Comparison of ENCODE assay signal across 14 cellular contexts in genomic region chr1:109822749-109823542, GRCh38. TPM values are rescaled to one million over a fixed set of nuclear protein-coding genes. Genes with fewer than 3 reads are reported as not detected.
DNase-seq lines count a peak whose midpoint lies in the region; ATAC-seq, FAIRE-seq and TF ChIP-seq lines count a peak whose summit lies in the region.
"Had no signal": no experiment of that assay in that cellular context is flagged by ENCODE, and none has a peak within 500 bp of the region (broad histone marks: within the 10 kb centered on the region; RNA-seq: fewer than 3 reads in every experiment).

No MANE protein-coding gene starts in this region.

- H3K56ac ChIP-seq in mesendoderm (ENCODE audit: low read length), result peak overlapping the region; percentile 56

- H3K36me3 Mint-ChIP-seq in activated T-cell treated with anti-CD3 and anti-CD28 coated beads, Interleukin-2, amount 50 U/mL, for 24 hours (ENCODE audit: low read depth), result no peaks in the 10 kb centered on the region
- no peaks in the 10 kb centered on the region for H3K36me3 Mint-ChIP-seq in activated CD8-positive, alpha-beta T cell treated with anti-CD3 and anti-CD28 coated beads for 36 hours (ENCODE audit: low read depth)

- H3K23ac ChIP-seq in mesendoderm (ENCODE audit: low read length), result no peak overlapping the region

- ATAC-seq in activated CD8-positive, alpha-beta T cell treated with anti-CD3 and anti-CD28 coated beads for 36 hours, result peak; percentile 20
- no peak for ATAC-seq in HG02642 (IDR thresholded peaks at IDR 0.05; ENCODE audit: poor library complexity, unreplicated experiment)

- no peak overlapping the region for H3K4me3 Mint-ChIP-seq in activated T-cell treated with anti-CD3 and anti-CD28 coated beads, Interleukin-2, amount 50 U/mL, for 24 hours
- H3K4me3 Mint-ChIP-seq in activated CD8-positive, alpha-beta T cell treated with anti-CD3 and anti-CD28 coated beads for 36 hours, result no peak overlapping the region

- H3K18ac ChIP-seq in mesendoderm (ENCODE audit: low read length), result no peak overlapping the region

- no peak overlapping the region for H2BK5ac ChIP-seq in mesendoderm (ENCODE audit: low read length)

- WGBS in mesendoderm (ENCODE audit: extremely low coverage, insufficient coverage, low lambda C conversion rate), result no CpG with 5 or more reads among the region's 6 CpGs
- 78 to 86% methylated on average over 6 of the region's 6 CpGs for WGBS in tibial nerve, 2 donors

- no peaks in the 10 kb centered on the region for H3K27me3 Mint-ChIP-seq in activated T-cell treated with anti-CD3 and anti-CD28 coated beads, Interleukin-2, amount 50 U/mL, for 24 hours
- no peaks in the 10 kb centered on the region for H3K27me3 Mint-ChIP-seq in activated CD8-positive, alpha-beta T cell treated with anti-CD3 and anti-CD28 coated beads for 36 hours

- intact Hi-C loops in activated CD8-positive, alpha-beta T cell treated with anti-CD3 and anti-CD28 coated beads for 36 hours (cut with micrococcal nuclease), result no loop called here

- no peaks in the 10 kb centered on the region for H3K36me3 ChIP-seq in mesendoderm (ENCODE audit: control insufficient read depth, insufficient read depth, low read length)
- no peaks in the 10 kb centered on the region for H3K36me3 ChIP-seq in tibial nerve
- H3K36me3 ChIP-seq: cardiac muscle cell, HAP-1 had no signal

- no peak for TF ChIP-seq POLR2A in tibial nerve (IDR thresholded peaks at IDR 0.05)

- no peak for FAIRE-seq in RCC 7860 (lab: Jason Lieb, UNC)

- no peak overlapping the region for H4K5ac ChIP-seq in mesendoderm (ENCODE audit: low read length)

- no peak overlapping the region for H2BK15ac ChIP-seq in mesendoderm (replicated peaks; ENCODE audit: low read depth)

- H3K9ac ChIP-seq in mesendoderm (ENCODE audit: low read length), result no peak overlapping the region

- no peaks in the 10 kb centered on the region for H3K9me3 Mint-ChIP-seq in activated T-cell treated with anti-CD3 and anti-CD28 coated beads, Interleukin-2, amount 50 U/mL, for 24 hours
- no peaks in the 10 kb centered on the region for H3K9me3 Mint-ChIP-seq in activated CD8-positive, alpha-beta T cell treated with anti-CD3 and anti-CD28 coated beads for 36 hours

- no peaks in the 10 kb centered on the region for H3K79me1 ChIP-seq in mesendoderm (ENCODE audit: low read length)

- H3K4me3 ChIP-seq in mesendoderm (ENCODE audit: low read length) (no peak overlapping the region), tibial nerve (no peak overlapping the region)
- H3K4me3 ChIP-seq: cardiac muscle cell, HAP-1 had no signal

- no peak overlapping the region for H4K8ac ChIP-seq in mesendoderm (ENCODE audit: low read depth, low read length)

- H3K27me3 ChIP-seq in mesendoderm (ENCODE audit: insufficient read depth, low read length, poor library complexity) (no peaks in the 10 kb centered on the region), tibial nerve (no peaks in the 10 kb centered on the region)
- H3K27me3 ChIP-seq: cardiac muscle cell had no signal

- H3K4me1 Mint-ChIP-seq in activated T-cell treated with anti-CD3 and anti-CD28 coated beads, Interleukin-2, amount 50 U/mL, for 24 hours (ENCODE audit: low read depth), result peaks cover 41% of the 10 kb centered on the region
- peaks cover 35% of the 10 kb centered on the region for H3K4me1 Mint-ChIP-seq in activated CD8-positive, alpha-beta T cell treated with anti-CD3 and anti-CD28 coated beads for 36 hours (ENCODE audit: low read depth)

- H3K4ac ChIP-seq in mesendoderm (ENCODE audit: low read depth, low read length), result peak overlapping the region; percentile 39

- H3K4me1 ChIP-seq in mesendoderm (ENCODE audit: control insufficient read depth, low read depth, low read length), result peaks cover 3% of the 10 kb centered on the region
- peaks cover 0 to 53% (median 27%) of the 10 kb centered on the region in 4 donors for H3K4me1 ChIP-seq in tibial nerve
- H3K4me1 ChIP-seq: HAP-1 had no signal

- H3K27ac ChIP-seq in mesendoderm (ENCODE audit: low read depth, low read length) (no peak overlapping the region), tibial nerve (peak overlapping the region in 3 of 4 donors; percentile 16 to 63 (median 55))
- H3K27ac ChIP-seq: cardiac muscle cell had no signal

- TF ChIP-seq EP300 in tibial nerve (IDR thresholded peaks at IDR 0.05), result no peak

- POLR2A ChIA-PET in activated CD8-positive, alpha-beta T cell treated with anti-CD3 and anti-CD28 coated beads for 36 hours (lab: Charles Lee), result interaction anchor here (1.0 to 1.1 kb wide), 3 partner anchors 20 to 32 kb away, joined by 3 to 4 read pairs (median 3); no protein-coding TSS in a partner anchor

- no peak overlapping the region for H2BK120ac ChIP-seq in mesendoderm (ENCODE audit: low read depth, low read length)

- peak overlapping the region; percentile 61 for H3K27ac Mint-ChIP-seq in activated T-cell treated with anti-CD3 and anti-CD28 coated beads, Interleukin-2, amount 50 U/mL, for 24 hours
- H3K27ac Mint-ChIP-seq in activated CD8-positive, alpha-beta T cell treated with anti-CD3 and anti-CD28 coated beads for 36 hours, result peak overlapping the region; percentile 17

- H3K79me2 ChIP-seq in mesendoderm (ENCODE audit: control insufficient read depth, insufficient read depth, low read length), result no peaks in the 10 kb centered on the region

- DNase-seq in activated T-cell treated with anti-CD3 and anti-CD28 coated beads, Interleukin-2, amount 50 U/mL, for 24 hours, result no peak
- DNase-seq in activated T-cell treated with anti-CD3 and anti-CD28 coated beads, Interleukin-2, amount 50 U/mL, for 1 hour, result no peak
- DNase-seq in activated CD8-positive, alpha-beta T cell treated with anti-CD3 and anti-CD28 coated beads for 36 hours, result no peak
- DNase-seq in mesendoderm (no peak), tibial nerve (ENCODE audit: low spot score in 2 of 2) (no peak), RCC 7860 (ENCODE audit: low spot score) (no peak)
- DNase-seq in stimulated activated CD4-positive, alpha-beta T cell treated with anti-CD3 and anti-CD28 coated beads, Interleukin-2, amount 100 ng/mL, for 24 hours, result no peak
- DNase-seq: NCI-H1436, NCI-H774 had no signal

- CTCF ChIA-PET in activated CD8-positive, alpha-beta T cell treated with anti-CD3 and anti-CD28 coated beads for 36 hours (lab: Charles Lee), result interaction anchor here (0.5 to 1.8 kb wide), 6 partner anchors 9 to 237 kb away, joined by 3 to 7 read pairs (median 4); partner anchors contain the start of gene CSF1

- no peak overlapping the region for H3K4me2 ChIP-seq in mesendoderm (ENCODE audit: low read length)

- H2AK5ac ChIP-seq in mesendoderm (ENCODE audit: low read length), result peak overlapping the region; percentile 57

- TF ChIP-seq CTCF in activated CD8-positive, alpha-beta T cell treated with anti-CD3 and anti-CD28 coated beads for 36 hours (IDR thresholded peaks at IDR 0.05), result no peak
- no peak for TF ChIP-seq CTCF in tibial nerve (IDR thresholded peaks at IDR 0.05)

- H3K9me3 ChIP-seq in tibial nerve, result no peaks in the 10 kb centered on the region
- H3K9me3 ChIP-seq: HAP-1 had no signal

RNA-seq across cellular contexts. Expression of gene EPS8L3, which starts 59.2 kb away (rescaled TPM):
- total RNA-seq in activated CD8-positive, alpha-beta T cell treated with anti-CD3 and anti-CD28 coated beads for 36 hours, result not detected
- not detected for polyA plus RNA-seq in mesendoderm (2013, experiment 1 of 2)
- polyA plus RNA-seq in mesendoderm (2013, experiment 2 of 2), result not detected
- total RNA-seq in tibial nerve, result not detected
- total RNA-seq: cardiac muscle cell, SK-MEL-5, urinary bladder had no signal
